14 cellular contexts compared by ENCODE assay signal in the genomic region with DNA sequence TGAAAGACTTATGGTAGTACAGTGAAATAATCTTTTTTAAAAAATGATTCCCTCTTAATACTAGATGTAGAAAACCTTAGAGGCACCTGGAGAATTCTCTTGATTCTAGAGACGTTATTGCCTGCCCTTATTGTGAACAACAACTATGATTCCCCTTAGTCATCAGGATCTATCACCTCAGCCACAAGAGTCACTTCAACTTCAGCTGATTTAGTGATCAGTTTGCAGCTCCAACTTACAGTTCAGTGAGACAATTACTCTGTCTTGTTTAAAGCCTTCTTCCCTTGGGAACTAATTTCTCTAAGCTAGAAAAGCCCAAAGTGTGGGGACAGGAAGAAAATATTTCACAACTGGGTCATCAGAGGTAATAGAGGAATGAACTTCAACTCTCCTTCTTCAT.
A peak's percentile ranks its signal among the peaks of the same experiment; 100 is the strongest.
DNase-seq lines count a peak whose midpoint lies in the region; ATAC-seq and TF ChIP-seq lines count a peak whose summit lies in the region.
"Had no signal": no experiment of that assay in that cellular context is flagged by ENCODE, and none has a peak within 500 bp of the region (broad histone marks: within the 10 kb centered on the region; RNA-seq: fewer than 3 reads in every experiment).

No MANE protein-coding gene starts in this region.

- POLR2A ChIA-PET in T-cell (lab: Charles Lee) = interaction anchor here in 1 of 2 donors (1.1 kb wide), 1 partner anchor 10 kb away, joined by 3 read pairs; no protein-coding TSS in a partner anchor
- POLR2A ChIA-PET in naive thymus-derived CD8-positive, alpha-beta T cell (lab: Charles Lee) = no interaction called here

- DNase-seq in activated CD4-positive, CD25-positive, alpha-beta regulatory T cell (lab: John Stamatoyannopoulos, UW) = no peak
- DNase-seq in T-cell = no peak
- peak in 1 of 10 donors; percentile 23 for DNase-seq in naive thymus-derived CD8-positive, alpha-beta T cell
- no peak for DNase-seq in DMS 273 (lab: John Stamatoyannopoulos, UW; ENCODE audit: unreplicated experiment)
- DNase-seq: 8988T, head of caudate nucleus, NCI-H1105, NCI-H526 treated with DMSO at 0.1 percent for 48 hours, thyroid gland had no signal

- H3K36me3 Mint-ChIP-seq in T-cell = no peaks in the 10 kb centered on the region
- no peaks in the 10 kb centered on the region for H3K36me3 Mint-ChIP-seq in naive thymus-derived CD8-positive, alpha-beta T cell

- peak overlapping the region; percentile 83 for H3K27ac Mint-ChIP-seq in T-cell
- H3K27ac Mint-ChIP-seq in naive thymus-derived CD8-positive, alpha-beta T cell = peak overlapping the region; percentile 45 to 90 (median 74)

- peak; percentile 33 to 34 for ATAC-seq in activated CD4-positive, CD25-positive, alpha-beta regulatory T cell treated with anti-CD3 and anti-CD28 coated beads, Interleukin-2, amount 50 U/mL, for 24 hours
- ATAC-seq in GM21723 (IDR thresholded peaks at IDR 0.05; ENCODE audit: unreplicated experiment) = peak; percentile 28
- peak in 1 of 4 experiments; percentile 55 for ATAC-seq in T-cell (replicated peaks in 1 of 4)
- ATAC-seq in naive thymus-derived CD8-positive, alpha-beta T cell = no peak
- ATAC-seq in SK-N-SH treated with all-trans-retinoic acid at 6 μM for 48 hours = no peak
- ATAC-seq in HG03045 (IDR thresholded peaks at IDR 0.05; ENCODE audit: unreplicated experiment) = no peak

- CTCF ChIA-PET in T-cell (lab: Charles Lee) = interaction anchor here in 1 of 2 donors (0.5 kb wide), 1 partner anchor 83 kb away, joined by 3 read pairs; no protein-coding TSS in a partner anchor

- no peaks in the 10 kb centered on the region for H3K9me3 Mint-ChIP-seq in T-cell
- no peaks in the 10 kb centered on the region for H3K9me3 Mint-ChIP-seq in naive thymus-derived CD8-positive, alpha-beta T cell

- peaks cover 32 to 38% (median 35%) of the 10 kb centered on the region in 3 donors for H3K4me1 Mint-ChIP-seq in T-cell
- H3K4me1 Mint-ChIP-seq in naive thymus-derived CD8-positive, alpha-beta T cell = peaks cover 11 to 29% (median 22%) of the 10 kb centered on the region in 4 donors

- H3K4me3 Mint-ChIP-seq in T-cell = peak overlapping the region; percentile 21 to 59 (median 56)
- H3K4me3 Mint-ChIP-seq in naive thymus-derived CD8-positive, alpha-beta T cell = peak overlapping the region in 8 of 10 donors; percentile 48 to 76 (median 62)
- H3K4me3 Mint-ChIP-seq: neural crest cell had no signal

- H3K27me3 Mint-ChIP-seq in T-cell = no peaks in the 10 kb centered on the region
- no peaks in the 10 kb centered on the region for H3K27me3 Mint-ChIP-seq in naive thymus-derived CD8-positive, alpha-beta T cell

TF ChIP-seq in SK-N-SH treated with all-trans-retinoic acid at 6 μM for 48 hours, 23 proteins besides CTCF, POLR2A, EP300 and RAD21:
- no peak for TF ChIP-seq TOX (CRISPR knock-in tag; IDR thresholded peaks at IDR 0.05; ENCODE audit: borderline replicate concordance)
- no peak for TF ChIP-seq CSDC2 (CRISPR knock-in tag; IDR thresholded peaks at IDR 0.05)
- TF ChIP-seq ZC3H10 (CRISPR knock-in tag; IDR thresholded peaks at IDR 0.05) = no peak
- no peak for TF ChIP-seq TCF4 (CRISPR knock-in tag; IDR thresholded peaks at IDR 0.05; ENCODE audit: borderline replicate concordance)
- no peak for TF ChIP-seq ARNTL (CRISPR knock-in tag; IDR thresholded peaks at IDR 0.05; ENCODE audit: borderline replicate concordance, low read depth)
- TF ChIP-seq ZFP3 (CRISPR knock-in tag; IDR thresholded peaks at IDR 0.05) = no peak
- TF ChIP-seq ZNF8 (CRISPR knock-in tag; IDR thresholded peaks at IDR 0.05) = no peak
- TF ChIP-seq GLIS3 (CRISPR knock-in tag; IDR thresholded peaks at IDR 0.05) = no peak
- TF ChIP-seq, protein P1, sequence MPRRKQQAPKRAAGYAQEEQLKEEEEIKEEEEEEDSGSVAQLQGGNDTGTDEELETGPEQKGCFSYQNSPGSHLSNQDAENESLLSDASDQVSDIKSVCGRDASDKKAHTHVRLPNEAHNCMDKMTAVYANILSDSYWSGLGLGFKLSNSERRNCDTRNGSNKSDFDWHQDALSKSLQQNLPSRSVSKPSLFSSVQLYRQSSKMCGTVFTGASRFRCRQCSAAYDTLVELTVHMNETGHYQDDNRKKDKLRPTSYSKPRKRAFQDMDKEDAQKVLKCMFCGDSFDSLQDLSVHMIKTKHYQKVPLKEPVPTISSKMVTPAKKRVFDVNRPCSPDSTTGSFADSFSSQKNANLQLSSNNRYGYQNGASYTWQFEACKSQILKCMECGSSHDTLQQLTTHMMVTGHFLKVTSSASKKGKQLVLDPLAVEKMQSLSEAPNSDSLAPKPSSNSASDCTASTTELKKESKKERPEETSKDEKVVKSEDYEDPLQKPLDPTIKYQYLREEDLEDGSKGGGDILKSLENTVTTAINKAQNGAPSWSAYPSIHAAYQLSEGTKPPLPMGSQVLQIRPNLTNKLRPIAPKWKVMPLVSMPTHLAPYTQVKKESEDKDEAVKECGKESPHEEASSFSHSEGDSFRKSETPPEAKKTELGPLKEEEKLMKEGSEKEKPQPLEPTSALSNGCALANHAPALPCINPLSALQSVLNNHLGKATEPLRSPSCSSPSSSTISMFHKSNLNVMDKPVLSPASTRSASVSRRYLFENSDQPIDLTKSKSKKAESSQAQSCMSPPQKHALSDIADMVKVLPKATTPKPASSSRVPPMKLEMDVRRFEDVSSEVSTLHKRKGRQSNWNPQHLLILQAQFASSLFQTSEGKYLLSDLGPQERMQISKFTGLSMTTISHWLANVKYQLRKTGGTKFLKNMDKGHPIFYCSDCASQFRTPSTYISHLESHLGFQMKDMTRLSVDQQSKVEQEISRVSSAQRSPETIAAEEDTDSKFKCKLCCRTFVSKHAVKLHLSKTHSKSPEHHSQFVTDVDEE (CRISPR knock-in tag; IDR thresholded peaks at IDR 0.05) = no peak
- TF ChIP-seq PPARA (CRISPR knock-in tag; IDR thresholded peaks at IDR 0.05; ENCODE audit: borderline replicate concordance) = no peak
- no peak for TF ChIP-seq BACH2 (CRISPR knock-in tag; IDR thresholded peaks at IDR 0.05; ENCODE audit: borderline replicate concordance)
- TF ChIP-seq OSR1 (CRISPR knock-in tag; IDR thresholded peaks at IDR 0.05) = no peak
- TF ChIP-seq SNAI2 (CRISPR knock-in tag; IDR thresholded peaks at IDR 0.05) = no peak
- no peak for TF ChIP-seq RARB (CRISPR knock-in tag; IDR thresholded peaks at IDR 0.05)
- TF ChIP-seq ZNF565 (CRISPR knock-in tag; conservative IDR thresholded peaks at IDR 0.05; ENCODE audit: low read depth) = no peak
- no peak for TF ChIP-seq ZNF70 (CRISPR knock-in tag; IDR thresholded peaks at IDR 0.05)
- TF ChIP-seq ISL1 (CRISPR knock-in tag; IDR thresholded peaks at IDR 0.05) = no peak
- TF ChIP-seq ZFP30 (CRISPR knock-in tag; IDR thresholded peaks at IDR 0.05) = no peak
- TF ChIP-seq ESRRG (CRISPR knock-in tag; IDR thresholded peaks at IDR 0.05) = no peak

Comparison
In these comparisons a context has a peak if more than half of its experiments do, and no peak if none do; other contexts are left out.
1. ATAC-seq: peak in activated CD4-positive, CD25-positive, alpha-beta regulatory T cell treated with anti-CD3 and anti-CD28 coated beads, Interleukin-2, amount 50 U/mL, for 24 hours (2 of 2) and GM21723 (single experiment); none in naive thymus-derived CD8-positive, alpha-beta T cell (0 of 2), SK-N-SH treated with all-trans-retinoic acid at 6 μM for 48 hours (single experiment) and HG03045 (single experiment).